Comparison of ENCODE assay signal across 1 cellular context in the genomic region with DNA sequence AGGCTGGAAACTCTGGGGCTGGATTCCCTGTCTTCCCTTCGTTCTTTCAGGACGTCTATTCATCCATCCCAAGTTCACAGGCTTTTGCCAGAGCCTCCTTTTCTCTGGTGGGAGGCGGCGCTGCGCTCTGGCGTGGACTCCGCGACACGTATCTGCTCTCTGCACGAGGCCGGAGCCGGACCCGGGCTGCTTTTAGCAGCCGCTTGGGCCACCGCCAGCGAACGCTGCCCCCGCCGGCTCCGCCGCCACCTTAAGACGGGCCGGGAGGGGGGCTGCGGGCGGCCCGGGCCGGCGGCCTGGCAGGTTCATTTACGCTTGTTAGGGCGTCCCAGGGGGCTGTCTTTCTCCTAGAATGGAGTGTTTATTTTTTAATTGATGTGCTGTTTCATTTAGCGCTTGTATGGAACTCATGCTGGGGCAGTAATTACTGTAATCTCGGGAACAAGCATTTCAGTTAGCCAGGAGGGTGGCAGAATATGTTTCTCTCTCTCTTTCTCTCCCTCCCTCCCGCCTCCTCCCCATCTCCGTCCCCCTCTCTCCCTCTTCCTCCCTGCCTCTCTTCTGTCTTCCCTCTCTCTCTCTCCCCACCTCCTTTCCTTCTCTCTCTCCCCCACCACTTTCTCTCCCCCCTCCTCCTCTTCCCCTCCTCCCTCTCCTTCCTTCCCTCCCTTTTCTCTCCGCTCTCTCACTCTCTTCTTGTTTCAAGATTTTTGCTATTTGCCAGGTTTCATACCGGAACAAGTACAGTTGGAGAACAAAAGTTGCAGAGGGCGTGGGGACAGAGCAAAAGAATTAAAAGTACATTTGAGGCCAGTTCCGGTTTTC.
TF ChIP-seq lines count a peak whose summit lies in the region.

No MANE protein-coding gene starts in this region.

TF ChIP-seq in HEK293, 187 proteins besides CTCF, POLR2A, EP300 and RAD21 (continued from another document and continues in another):
- TF ChIP-seq ZNF169 (tag by site-specific recombination; IDR thresholded peaks at IDR 0.05) (no peak), ZNF175 (tag by site-specific recombination; IDR thresholded peaks at IDR 0.05) (no peak), GLI2 (tag by site-specific recombination; IDR thresholded peaks at IDR 0.05; ENCODE audit: borderline replicate concordance, low read depth) (peak; percentile 17; the same call in 1 of the 2 replicates), ZNF596 (tag by site-specific recombination; IDR thresholded peaks at IDR 0.05) (peak; percentile 90), ZNF266 (tag by site-specific recombination; IDR thresholded peaks at IDR 0.05; ENCODE audit: low read depth) (no peak), ZNF121 (tag by site-specific recombination; IDR thresholded peaks at IDR 0.05) (no peak), ZNF404 (tag by site-specific recombination; IDR thresholded peaks at IDR 0.05) (no peak), OSR2 (tag by site-specific recombination; IDR thresholded peaks at IDR 0.05) (peak; percentile 66), ZFP3 (tag by site-specific recombination; IDR thresholded peaks at IDR 0.05; ENCODE audit: low read depth) (no peak), ZNF747 (tag by site-specific recombination; IDR thresholded peaks at IDR 0.05) (no peak), ZNF626 (tag by site-specific recombination; IDR thresholded peaks at IDR 0.05) (no peak), ATF2 (tag by site-specific recombination; IDR thresholded peaks at IDR 0.05; ENCODE audit: low read depth) (no peak), ZNF670 (tag by site-specific recombination; IDR thresholded peaks at IDR 0.05; ENCODE audit: low read depth) (no peak), ZSCAN16 (tag by site-specific recombination; IDR thresholded peaks at IDR 0.05) (peak; percentile 63; the same call in 1 of the 2 replicates), ZNF521 (tag by site-specific recombination; IDR thresholded peaks at IDR 0.05) (no peak), OVOL3 (tag by site-specific recombination; IDR thresholded peaks at IDR 0.05) (0 out of 2 replicates have a peak, but pooled peaks have one; percentile 49), FEZF1 (tag by site-specific recombination; IDR thresholded peaks at IDR 0.05) (peak; percentile 91), ZNF184 (tag by site-specific recombination; IDR thresholded peaks at IDR 0.05) (no peak; the same call in 1 of the 2 replicates), ZNF560 (tag by site-specific recombination; IDR thresholded peaks at IDR 0.05; ENCODE audit: borderline replicate concordance) (no peak), ZNF692 (tag by site-specific recombination; IDR thresholded peaks at IDR 0.05) (peak; percentile 94), ZNF48 (tag by site-specific recombination; IDR thresholded peaks at IDR 0.05) (no peak), ZNF555 (tag by site-specific recombination; conservative IDR thresholded peaks at IDR 0.05) (no peak), ZNF2 (tag by site-specific recombination; IDR thresholded peaks at IDR 0.05) (peak; percentile 75; the same call in 1 of the 2 replicates), ZNF140 (tag by site-specific recombination; IDR thresholded peaks at IDR 0.05) (no peak), ZNF785 (tag by site-specific recombination; IDR thresholded peaks at IDR 0.05) (no peak), YY2 (tag by site-specific recombination; IDR thresholded peaks at IDR 0.05) (0 out of 2 replicates have a peak, but pooled peaks have one; percentile 11), ZNF133 (tag by site-specific recombination; IDR thresholded peaks at IDR 0.05) (no peak), ZBTB17 (tag by site-specific recombination; IDR thresholded peaks at IDR 0.05) (peak; percentile 78), ZNF658 (tag by site-specific recombination; IDR thresholded peaks at IDR 0.05) (no peak), ZNF777 (tag by site-specific recombination; IDR thresholded peaks at IDR 0.05; ENCODE audit: borderline replicate concordance) (no peak), ZNF211 (tag by site-specific recombination; IDR thresholded peaks at IDR 0.05; ENCODE audit: low read depth) (no peak)
- TF ChIP-seq, protein P1, sequence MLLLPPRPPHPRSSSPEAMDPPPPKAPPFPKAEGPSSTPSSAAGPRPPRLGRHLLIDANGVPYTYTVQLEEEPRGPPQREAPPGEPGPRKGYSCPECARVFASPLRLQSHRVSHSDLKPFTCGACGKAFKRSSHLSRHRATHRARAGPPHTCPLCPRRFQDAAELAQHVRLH (tag by site-specific recombination; IDR thresholded peaks at IDR 0.05): no peak; the same call in 1 of the 2 replicates
- TF ChIP-seq, protein P2, sequence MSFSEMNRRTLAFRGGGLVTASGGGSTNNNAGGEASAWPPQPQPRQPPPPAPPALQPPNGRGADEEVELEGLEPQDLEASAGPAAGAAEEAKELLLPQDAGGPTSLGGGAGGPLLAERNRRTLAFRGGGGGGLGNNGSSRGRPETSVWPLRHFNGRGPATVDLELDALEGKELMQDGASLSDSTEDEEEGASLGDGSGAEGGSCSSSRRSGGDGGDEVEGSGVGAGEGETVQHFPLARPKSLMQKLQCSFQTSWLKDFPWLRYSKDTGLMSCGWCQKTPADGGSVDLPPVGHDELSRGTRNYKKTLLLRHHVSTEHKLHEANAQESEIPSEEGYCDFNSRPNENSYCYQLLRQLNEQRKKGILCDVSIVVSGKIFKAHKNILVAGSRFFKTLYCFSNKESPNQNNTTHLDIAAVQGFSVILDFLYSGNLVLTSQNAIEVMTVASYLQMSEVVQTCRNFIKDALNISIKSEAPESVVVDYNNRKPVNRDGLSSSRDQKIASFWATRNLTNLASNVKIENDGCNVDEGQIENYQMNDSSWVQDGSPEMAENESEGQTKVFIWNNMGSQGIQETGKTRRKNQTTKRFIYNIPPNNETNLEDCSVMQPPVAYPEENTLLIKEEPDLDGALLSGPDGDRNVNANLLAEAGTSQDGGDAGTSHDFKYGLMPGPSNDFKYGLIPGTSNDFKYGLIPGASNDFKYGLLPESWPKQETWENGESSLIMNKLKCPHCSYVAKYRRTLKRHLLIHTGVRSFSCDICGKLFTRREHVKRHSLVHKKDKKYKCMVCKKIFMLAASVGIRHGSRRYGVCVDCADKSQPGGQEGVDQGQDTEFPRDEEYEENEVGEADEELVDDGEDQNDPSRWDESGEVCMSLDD (tag by site-specific recombination; IDR thresholded peaks at IDR 0.05): peak; percentile 74
- TF ChIP-seq, protein P3, sequence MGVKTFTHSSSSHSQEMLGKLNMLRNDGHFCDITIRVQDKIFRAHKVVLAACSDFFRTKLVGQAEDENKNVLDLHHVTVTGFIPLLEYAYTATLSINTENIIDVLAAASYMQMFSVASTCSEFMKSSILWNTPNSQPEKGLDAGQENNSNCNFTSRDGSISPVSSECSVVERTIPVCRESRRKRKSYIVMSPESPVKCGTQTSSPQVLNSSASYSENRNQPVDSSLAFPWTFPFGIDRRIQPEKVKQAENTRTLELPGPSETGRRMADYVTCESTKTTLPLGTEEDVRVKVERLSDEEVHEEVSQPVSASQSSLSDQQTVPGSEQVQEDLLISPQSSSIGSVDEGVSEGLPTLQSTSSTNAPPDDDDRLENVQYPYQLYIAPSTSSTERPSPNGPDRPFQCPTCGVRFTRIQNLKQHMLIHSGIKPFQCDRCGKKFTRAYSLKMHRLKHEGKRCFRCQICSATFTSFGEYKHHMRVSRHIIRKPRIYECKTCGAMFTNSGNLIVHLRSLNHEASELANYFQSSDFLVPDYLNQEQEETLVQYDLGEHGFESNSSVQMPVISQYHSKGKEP (tag by site-specific recombination; IDR thresholded peaks at IDR 0.05): 0 out of 2 replicates have a peak, but pooled peaks have one; percentile 10
- TF ChIP-seq, protein P4, sequence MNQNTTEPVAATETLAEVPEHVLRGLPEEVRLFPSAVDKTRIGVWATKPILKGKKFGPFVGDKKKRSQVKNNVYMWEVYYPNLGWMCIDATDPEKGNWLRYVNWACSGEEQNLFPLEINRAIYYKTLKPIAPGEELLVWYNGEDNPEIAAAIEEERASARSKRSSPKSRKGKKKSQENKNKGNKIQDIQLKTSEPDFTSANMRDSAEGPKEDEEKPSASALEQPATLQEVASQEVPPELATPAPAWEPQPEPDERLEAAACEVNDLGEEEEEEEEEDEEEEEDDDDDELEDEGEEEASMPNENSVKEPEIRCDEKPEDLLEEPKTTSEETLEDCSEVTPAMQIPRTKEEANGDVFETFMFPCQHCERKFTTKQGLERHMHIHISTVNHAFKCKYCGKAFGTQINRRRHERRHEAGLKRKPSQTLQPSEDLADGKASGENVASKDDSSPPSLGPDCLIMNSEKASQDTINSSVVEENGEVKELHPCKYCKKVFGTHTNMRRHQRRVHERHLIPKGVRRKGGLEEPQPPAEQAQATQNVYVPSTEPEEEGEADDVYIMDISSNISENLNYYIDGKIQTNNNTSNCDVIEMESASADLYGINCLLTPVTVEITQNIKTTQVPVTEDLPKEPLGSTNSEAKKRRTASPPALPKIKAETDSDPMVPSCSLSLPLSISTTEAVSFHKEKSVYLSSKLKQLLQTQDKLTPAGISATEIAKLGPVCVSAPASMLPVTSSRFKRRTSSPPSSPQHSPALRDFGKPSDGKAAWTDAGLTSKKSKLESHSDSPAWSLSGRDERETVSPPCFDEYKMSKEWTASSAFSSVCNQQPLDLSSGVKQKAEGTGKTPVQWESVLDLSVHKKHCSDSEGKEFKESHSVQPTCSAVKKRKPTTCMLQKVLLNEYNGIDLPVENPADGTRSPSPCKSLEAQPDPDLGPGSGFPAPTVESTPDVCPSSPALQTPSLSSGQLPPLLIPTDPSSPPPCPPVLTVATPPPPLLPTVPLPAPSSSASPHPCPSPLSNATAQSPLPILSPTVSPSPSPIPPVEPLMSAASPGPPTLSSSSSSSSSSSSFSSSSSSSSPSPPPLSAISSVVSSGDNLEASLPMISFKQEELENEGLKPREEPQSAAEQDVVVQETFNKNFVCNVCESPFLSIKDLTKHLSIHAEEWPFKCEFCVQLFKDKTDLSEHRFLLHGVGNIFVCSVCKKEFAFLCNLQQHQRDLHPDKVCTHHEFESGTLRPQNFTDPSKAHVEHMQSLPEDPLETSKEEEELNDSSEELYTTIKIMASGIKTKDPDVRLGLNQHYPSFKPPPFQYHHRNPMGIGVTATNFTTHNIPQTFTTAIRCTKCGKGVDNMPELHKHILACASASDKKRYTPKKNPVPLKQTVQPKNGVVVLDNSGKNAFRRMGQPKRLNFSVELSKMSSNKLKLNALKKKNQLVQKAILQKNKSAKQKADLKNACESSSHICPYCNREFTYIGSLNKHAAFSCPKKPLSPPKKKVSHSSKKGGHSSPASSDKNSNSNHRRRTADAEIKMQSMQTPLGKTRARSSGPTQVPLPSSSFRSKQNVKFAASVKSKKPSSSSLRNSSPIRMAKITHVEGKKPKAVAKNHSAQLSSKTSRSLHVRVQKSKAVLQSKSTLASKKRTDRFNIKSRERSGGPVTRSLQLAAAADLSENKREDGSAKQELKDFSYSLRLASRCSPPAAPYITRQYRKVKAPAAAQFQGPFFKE (tag by site-specific recombination; IDR thresholded peaks at IDR 0.05; ENCODE audit: borderline replicate concordance): no peak
- TF ChIP-seq, protein P5, sequence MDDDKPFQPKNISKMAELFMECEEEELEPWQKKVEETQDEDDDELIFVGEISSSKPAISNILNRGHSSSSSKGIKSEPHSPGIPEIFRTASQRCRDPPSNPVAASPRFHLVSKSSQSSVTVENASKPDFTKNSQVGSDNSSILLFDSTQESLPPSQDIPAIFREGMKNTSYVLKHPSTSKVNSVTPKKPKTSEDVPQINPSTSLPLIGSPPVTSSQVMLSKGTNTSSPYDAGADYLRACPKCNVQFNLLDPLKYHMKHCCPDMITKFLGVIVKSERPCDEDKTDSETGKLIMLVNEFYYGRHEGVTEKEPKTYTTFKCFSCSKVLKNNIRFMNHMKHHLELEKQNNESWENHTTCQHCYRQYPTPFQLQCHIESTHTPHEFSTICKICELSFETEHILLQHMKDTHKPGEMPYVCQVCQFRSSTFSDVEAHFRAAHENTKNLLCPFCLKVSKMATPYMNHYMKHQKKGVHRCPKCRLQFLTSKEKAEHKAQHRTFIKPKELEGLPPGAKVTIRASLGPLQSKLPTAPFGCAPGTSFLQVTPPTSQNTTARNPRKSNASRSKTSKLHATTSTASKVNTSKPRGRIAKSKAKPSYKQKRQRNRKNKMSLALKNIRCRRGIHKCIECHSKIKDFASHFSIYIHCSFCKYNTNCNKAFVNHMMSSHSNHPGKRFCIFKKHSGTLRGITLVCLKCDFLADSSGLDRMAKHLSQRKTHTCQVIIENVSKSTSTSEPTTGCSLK (tag by site-specific recombination; IDR thresholded peaks at IDR 0.05): no peak
- TF ChIP-seq, protein P6, sequence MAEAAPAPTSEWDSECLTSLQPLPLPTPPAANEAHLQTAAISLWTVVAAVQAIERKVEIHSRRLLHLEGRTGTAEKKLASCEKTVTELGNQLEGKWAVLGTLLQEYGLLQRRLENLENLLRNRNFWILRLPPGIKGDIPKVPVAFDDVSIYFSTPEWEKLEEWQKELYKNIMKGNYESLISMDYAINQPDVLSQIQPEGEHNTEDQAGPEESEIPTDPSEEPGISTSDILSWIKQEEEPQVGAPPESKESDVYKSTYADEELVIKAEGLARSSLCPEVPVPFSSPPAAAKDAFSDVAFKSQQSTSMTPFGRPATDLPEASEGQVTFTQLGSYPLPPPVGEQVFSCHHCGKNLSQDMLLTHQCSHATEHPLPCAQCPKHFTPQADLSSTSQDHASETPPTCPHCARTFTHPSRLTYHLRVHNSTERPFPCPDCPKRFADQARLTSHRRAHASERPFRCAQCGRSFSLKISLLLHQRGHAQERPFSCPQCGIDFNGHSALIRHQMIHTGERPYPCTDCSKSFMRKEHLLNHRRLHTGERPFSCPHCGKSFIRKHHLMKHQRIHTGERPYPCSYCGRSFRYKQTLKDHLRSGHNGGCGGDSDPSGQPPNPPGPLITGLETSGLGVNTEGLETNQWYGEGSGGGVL (tag by site-specific recombination; IDR thresholded peaks at IDR 0.05): peak; percentile 99
